1 cellular context compared by ENCODE assay signal in genomic region chr15:98777426-98777825, GRCh38.
TF ChIP-seq lines count a peak whose summit lies in the region.

No MANE protein-coding gene starts in this region.

TF ChIP-seq in H1, 55 proteins besides CTCF, POLR2A, EP300 and RAD21 (continued from another document):
- TF ChIP-seq SRF (IDR thresholded peaks at IDR 0.05; ENCODE audit: low read depth, low read length) (no peak), CBX8 (IDR thresholded peaks at IDR 0.05; ENCODE audit: borderline replicate concordance, low read depth, low read length) (no peak), RXRA (IDR thresholded peaks at IDR 0.05; ENCODE audit: insufficient read depth, low read depth, low read length) (no peak), BCL11A (IDR thresholded peaks at IDR 0.05; ENCODE audit: low read depth in 2 of 2, low read length in 2 of 2) (no peak), JUN (IDR thresholded peaks at IDR 0.05; ENCODE audit: low read depth, low read length) (no peak), SIN3A (conservative IDR thresholded peaks at IDR 0.05 in 1 of 2, IDR thresholded peaks at IDR 0.05 in 1 of 2; ENCODE audit: low read depth in 1 of 2, low read length in 2 of 2) (no peak), HDAC6 (IDR thresholded peaks at IDR 0.05; ENCODE audit: low read depth, low read length) (no peak), HDAC2 (IDR thresholded peaks at IDR 0.05; ENCODE audit: borderline replicate concordance in 1 of 2, low read depth in 2 of 2, low read length in 2 of 2) (no peak), ATF3 (IDR thresholded peaks at IDR 0.05; ENCODE audit: insufficient read depth, low read depth, low read length) (no peak), TCF12 (IDR thresholded peaks at IDR 0.05; ENCODE audit: low read depth, low read length) (no peak), CREB1 (IDR thresholded peaks at IDR 0.05) (no peak), BACH1 (IDR thresholded peaks at IDR 0.05; ENCODE audit: low read length) (no peak), CHD1 (IDR thresholded peaks at IDR 0.05; ENCODE audit: low read depth, low read length) (no peak), ASH2L (IDR thresholded peaks at IDR 0.05; ENCODE audit: low read length) (no peak), JUND (IDR thresholded peaks at IDR 0.05; ENCODE audit: low read length) (no peak), YY1 (IDR thresholded peaks at IDR 0.05; ENCODE audit: low read depth, low read length) (no peak), SAP30 (IDR thresholded peaks at IDR 0.05; ENCODE audit: insufficient read depth, insufficient replicate concordance, low read length) (no peak), KDM4A (IDR thresholded peaks at IDR 0.05; ENCODE audit: low read depth, low read length, severe bottlenecking) (no peak)
